In genomic region chr3:194205675-194206133, GRCh38 we compare ENCODE assay signal across 10 cellular contexts.
DNase-seq lines count a peak whose midpoint lies in the region; ATAC-seq and TF ChIP-seq lines count a peak whose summit lies in the region.
"Had no signal": no experiment of that assay in that cellular context is flagged by ENCODE, and none has a peak within 500 bp of the region (broad histone marks: within the 10 kb centered on the region; RNA-seq: fewer than 3 reads in every experiment).

No MANE protein-coding gene starts in this region.

- H3K36me3 ChIP-seq in thoracic aorta = no peaks in the 10 kb centered on the region
- H3K36me3 ChIP-seq: BLaER1 treated with 17β-estradiol and CSF1 and Interleukin-3, amounts not matched to agents 10 nM and 100 nM had no signal

- peaks cover 22% of the 10 kb centered on the region for H3K4me1 Mint-ChIP-seq in dendritic cell treated with granulocyte-macrophage colony-stimulating factor and Interleukin-4, amounts not matched to agents 40 ng/mL and 50 ng/mL, for 4 days (ENCODE audit: low read depth)
- peaks cover 6 to 11% of the 10 kb centered on the region in 2 donors for H3K4me1 Mint-ChIP-seq in natural killer cell

- H3K4me3 Mint-ChIP-seq in dendritic cell treated with granulocyte-macrophage colony-stimulating factor and Interleukin-4, amounts not matched to agents 40 ng/mL and 50 ng/mL, for 4 days = peak overlapping the region; percentile 6
- no peak overlapping the region for H3K4me3 Mint-ChIP-seq in natural killer cell

- no peaks in the 10 kb centered on the region for H3K36me3 Mint-ChIP-seq in dendritic cell treated with granulocyte-macrophage colony-stimulating factor and Interleukin-4, amounts not matched to agents 40 ng/mL and 50 ng/mL, for 4 days (ENCODE audit: low read depth)
- H3K36me3 Mint-ChIP-seq in natural killer cell = no peaks in the 10 kb centered on the region
- H3K36me3 Mint-ChIP-seq: memory B cell had no signal

- intact Hi-C loops in dendritic cell treated with granulocyte-macrophage colony-stimulating factor and Interleukin-4, amounts not matched to agents 40 ng/mL and 50 ng/mL, for 4 days (cut with micrococcal nuclease) = no loop called here
- intact Hi-C loops in natural killer cell (cut with micrococcal nuclease) = no loop called here

- H3K9me3 ChIP-seq in thoracic aorta = no peaks in the 10 kb centered on the region

- H3K27me3 Mint-ChIP-seq in dendritic cell treated with granulocyte-macrophage colony-stimulating factor and Interleukin-4, amounts not matched to agents 40 ng/mL and 50 ng/mL, for 4 days = peaks cover 59% of the 10 kb centered on the region
- peaks cover 41 to 57% of the 10 kb centered on the region in 2 donors for H3K27me3 Mint-ChIP-seq in natural killer cell (ENCODE audit: low read depth in 2 of 2)

- H3K27ac ChIP-seq in thoracic aorta = no peak overlapping the region
- H3K27ac ChIP-seq: BLaER1 treated with 17β-estradiol and CSF1 and Interleukin-3, amounts not matched to agents 10 nM and 100 nM had no signal

- no peaks in the 10 kb centered on the region for H3K9me3 Mint-ChIP-seq in dendritic cell treated with granulocyte-macrophage colony-stimulating factor and Interleukin-4, amounts not matched to agents 40 ng/mL and 50 ng/mL, for 4 days
- H3K9me3 Mint-ChIP-seq in natural killer cell = no peaks in the 10 kb centered on the region
- H3K9me3 Mint-ChIP-seq: memory B cell had no signal

- DNase-seq in activated T-cell treated with anti-CD3 and anti-CD28 coated beads for 24 hours (ENCODE audit: low read depth) = peak; percentile 16
- DNase-seq in activated T-cell treated with anti-CD3 and anti-CD28 coated beads for 4 hours = no peak
- peak; percentile 30 for DNase-seq in NCI-H748 treated with DMSO at 0.1 percent for 48 hours (lab: John Stamatoyannopoulos, UW)
- DNase-seq in thoracic aorta (ENCODE audit: low spot score) = no peak
- DNase-seq in natural killer cell = no peak
- no peak for DNase-seq in OCI-M2 (lab: John Stamatoyannopoulos, UW; ENCODE audit: unreplicated experiment)

- no peak for ATAC-seq in thoracic aorta (ENCODE audit: insufficient number of reproducible peaks, low FRiP score, low read depth)
- no peak for ATAC-seq in GM18907 (IDR thresholded peaks at IDR 0.05; ENCODE audit: unreplicated experiment)
- ATAC-seq in natural killer cell = no peak

- H3K4me1 ChIP-seq in thoracic aorta (ENCODE audit: control insufficient read depth in 1 of 2, low read depth in 2 of 2) = peaks cover 0 to 3% of the 10 kb centered on the region in 2 donors

- peaks cover 8% of the 10 kb centered on the region for H3K27me3 ChIP-seq in thoracic aorta (replicated peaks; ENCODE audit: insufficient read depth)

- no peak for TF ChIP-seq CTCF in thoracic aorta (IDR thresholded peaks at IDR 0.05)
- TF ChIP-seq CTCF in natural killer cell (IDR thresholded peaks at IDR 0.05) = no peak

- H3K4me3 ChIP-seq in thoracic aorta = peak overlapping the region; percentile 19
- H3K4me3 ChIP-seq: BLaER1 treated with 17β-estradiol and CSF1 and Interleukin-3, amounts not matched to agents 10 nM and 100 nM had no signal

- H3K27ac Mint-ChIP-seq in dendritic cell treated with granulocyte-macrophage colony-stimulating factor and Interleukin-4, amounts not matched to agents 40 ng/mL and 50 ng/mL, for 4 days = peak overlapping the region; percentile 5
- H3K27ac Mint-ChIP-seq in natural killer cell = no peak overlapping the region
- H3K27ac Mint-ChIP-seq: memory B cell had no signal

Comparison
In these comparisons a context has a peak if more than half of its experiments do, and no peak if none do; other contexts are left out.
1. DNase-seq: peak in activated T-cell treated with anti-CD3 and anti-CD28 coated beads for 24 hours (single experiment) and NCI-H748 treated with DMSO at 0.1 percent for 48 hours (single experiment); none in activated T-cell treated with anti-CD3 and anti-CD28 coated beads for 4 hours (single experiment), thoracic aorta (single experiment), natural killer cell (single experiment) and OCI-M2 (single experiment).